22 cellular contexts compared by ENCODE assay signal in genomic region chr9:21491742-21492141, GRCh38. TPM values are rescaled to one million over a fixed set of nuclear protein-coding genes. Genes with fewer than 3 reads are reported as not detected.
DNase-seq lines count a peak whose midpoint lies in the region; ATAC-seq, FAIRE-seq and TF ChIP-seq lines count a peak whose summit lies in the region.
"Had no signal": no experiment of that assay in that cellular context is flagged by ENCODE, and none has a peak within 500 bp of the region (broad histone marks: within the 10 kb centered on the region; RNA-seq: fewer than 3 reads in every experiment).

No MANE protein-coding gene starts in this region.

- DNase-seq in AG09309 (ENCODE audit: low read depth) = no peak
- peak; percentile 6 for DNase-seq in HTR-8/SVneo (ENCODE audit: insufficient read length, low spot score)
- no peak for DNase-seq in astrocyte of the spinal cord (ENCODE audit: low read depth, low spot score)
- no peak for DNase-seq in hepatocyte (ENCODE audit: low spot score)
- DNase-seq in SHP77 (lab: John Stamatoyannopoulos, UW) = no peak
- no peak for DNase-seq in activated T-cell treated with anti-CD3 and anti-CD28 coated beads for 4 hours
- DNase-seq: activated CD4-positive, alpha-beta T cell treated with anti-CD3 and anti-CD28 coated beads for 4 hours; CD8-positive, alpha-beta memory T cell; DMS79 treated with DMSO at 0.1 percent for 48 hours; H7; mesendoderm; natural killer cell; NCI-H526; Right ventricle myocardium superior; T-cell had no signal

- H2AFZ ChIP-seq in hepatocyte = no peak overlapping the region

- H3K4me1 ChIP-seq in hepatocyte (ENCODE audit: insufficient read depth) = no peaks in the 10 kb centered on the region

- 79% methylated on average over 1 of the region's 1 CpG for WGBS in hepatocyte (ENCODE audit: low lambda C conversion rate, missing lambda C conversion rate)

- no peaks in the 10 kb centered on the region for H3K27me3 ChIP-seq in hepatocyte

- no peak overlapping the region for H3K4me2 ChIP-seq in hepatocyte

- H3K27ac ChIP-seq in hepatocyte = no peak overlapping the region

- TF ChIP-seq CTCF in AG09309 (IDR thresholded peaks at IDR 0.05; ENCODE audit: control insufficient read depth, insufficient read depth, low read depth, low read length, missing control alignments) = peak; percentile 31
- peak; percentile 20 for TF ChIP-seq CTCF in astrocyte of the spinal cord (IDR thresholded peaks at IDR 0.05; ENCODE audit: low read depth, low read length)
- TF ChIP-seq CTCF in hepatocyte (IDR thresholded peaks at IDR 0.05; ENCODE audit: poor library complexity) = peak; percentile 24

- H3K36me3 ChIP-seq in hepatocyte (replicated peaks; ENCODE audit: insufficient read depth, low read depth) = no peaks in the 10 kb centered on the region

- H3K79me2 ChIP-seq in hepatocyte = no peaks in the 10 kb centered on the region

- no peaks in the 10 kb centered on the region for H3K9me3 ChIP-seq in hepatocyte (ENCODE audit: low read depth)

- ATAC-seq in GM18867 (IDR thresholded peaks at IDR 0.05; ENCODE audit: unreplicated experiment) = no peak
- no peak for ATAC-seq in GM19452 (IDR thresholded peaks at IDR 0.05; ENCODE audit: unreplicated experiment)
- ATAC-seq: natural killer cell; sciatic nerve; stimulated activated effector memory CD8-positive, alpha-beta T cell treated with anti-CD3 and anti-CD28 coated beads, Interleukin-12 subunit alpha, Interleukin-12 subunit beta, amount 100 ng/mL, for 72 hours; T-cell had no signal

- H3K9me2 ChIP-seq in hepatocyte (replicated peaks; ENCODE audit: insufficient read depth) = no peaks in the 10 kb centered on the region

- in situ Hi-C loops in astrocyte of the spinal cord (cut with HindIII; ENCODE audit: low sequenced_read_pairs) = no loop called here

- FAIRE-seq in HTR-8/SVneo (lab: Jason Lieb, UNC) = no peak
- FAIRE-seq: colon had no signal

- no peak overlapping the region for H3K4me3 ChIP-seq in AG09309 (ENCODE audit: control insufficient read depth, low read depth, low read length)
- H3K4me3 ChIP-seq in astrocyte of the spinal cord (ENCODE audit: low read depth, low read length) = no peak overlapping the region
- no peak overlapping the region for H3K4me3 ChIP-seq in hepatocyte

- H4K20me1 ChIP-seq in hepatocyte (ENCODE audit: insufficient read depth, poor library complexity, severe bottlenecking) = no peaks in the 10 kb centered on the region

RNA-seq across cellular contexts. Expression of gene IFNE, which starts 9.6 kb away (rescaled TPM):
- total RNA-seq in hepatocyte = 0.64 and 0.67 TPM in 2 replicates
- polyA plus RNA-seq in hepatocyte = not detected in 2 replicates
- total RNA-seq: H7, natural killer cell, Right ventricle myocardium superior, sciatic nerve, temporal lobe had no signal
- polyA plus RNA-seq: CD8-positive, alpha-beta memory T cell had no signal

RNA-seq across cellular contexts. Expression of gene IFNA1, which starts 51.5 kb away (rescaled TPM):
- not detected in 2 replicates for total RNA-seq in hepatocyte
- polyA plus RNA-seq in hepatocyte = not detected in 2 replicates
- total RNA-seq: CD8-positive, alpha-beta memory T cell; H7; M059J; natural killer cell; Right ventricle myocardium superior; sciatic nerve; T-cell; temporal lobe had no signal
- polyA plus RNA-seq: CD8-positive, alpha-beta memory T cell had no signal
